ENCODE assay signal across 8 cellular contexts in genomic region chr11:82450996-82451395, GRCh38.
"Had no signal": no experiment of that assay in that cellular context is flagged by ENCODE, and none has a peak within 500 bp of the region (broad histone marks: within the 10 kb centered on the region; RNA-seq: fewer than 3 reads in every experiment).

No MANE protein-coding gene starts in this region.

- H3K4me3 ChIP-seq: GM23338 had no signal

- FAIRE-seq: H1, H54, HTR-8/SVneo had no signal

- H3K27ac ChIP-seq: KMS-11 had no signal

- DNase-seq: H9, HCEC 1CT, KBM-7 had no signal

- ATAC-seq: GM23338 had no signal

- H3K9ac ChIP-seq: KMS-11 had no signal

- H2AFZ ChIP-seq: GM23338 had no signal

- H3K4me2 ChIP-seq: GM23338, KMS-11 had no signal
